16 cellular contexts compared by ENCODE assay signal in the genomic region with DNA sequence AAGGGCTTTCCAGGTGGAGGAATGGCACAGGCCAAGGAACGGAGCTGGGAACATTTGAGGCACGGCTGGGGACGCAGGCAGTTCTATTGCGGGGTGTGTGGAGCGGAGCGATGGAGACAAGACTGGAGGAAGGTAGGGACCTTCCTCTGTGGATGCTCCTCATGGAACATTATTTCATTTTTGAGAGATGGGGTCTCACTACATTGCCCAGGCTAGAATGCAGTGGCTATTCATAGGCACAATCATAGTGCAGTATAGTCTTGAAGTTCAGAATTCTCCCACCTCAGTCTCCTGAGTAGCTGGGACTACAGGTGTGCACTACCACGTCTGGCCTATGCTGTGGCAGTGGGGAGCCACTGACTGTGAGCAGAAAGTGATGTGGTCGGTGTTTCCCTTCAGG.
"Had no signal": no experiment of that assay in that cellular context is flagged by ENCODE, and none has a peak within 500 bp of the region (broad histone marks: within the 10 kb centered on the region; RNA-seq: fewer than 3 reads in every experiment).

No MANE protein-coding gene starts in this region.

- H2AFZ ChIP-seq: hepatocyte had no signal

- DNase-seq: cortex of kidney; effector CD8-positive, alpha-beta T cell; foreskin melanocyte; head of caudate nucleus; left colon; left ventricle myocardium superior; midbrain; naive B cell; small intestine; stimulated activated CD4-positive, alpha-beta T cell treated with anti-CD3 and anti-CD28 coated beads, Interleukin-2, amount 100 ng/mL, for 48 hours; stimulated activated naive CD4-positive, alpha-beta T cell treated with Interleukin-2 at 50 U/mL for 16 hours; uterus had no signal

- H3K4me1 ChIP-seq: right atrium auricular region, uterus had no signal

- H3K4me3 ChIP-seq: dorsolateral prefrontal cortex, hepatocyte, lung, right atrium auricular region, uterus had no signal

- FAIRE-seq: small intestine had no signal

- H3K27ac ChIP-seq: dorsolateral prefrontal cortex, hepatocyte, right atrium auricular region, uterus had no signal

- H3K27me3 ChIP-seq: hepatocyte, right atrium auricular region, uterus had no signal

- H3K9me3 ChIP-seq: right atrium auricular region, uterus had no signal

- ATAC-seq: left colon, left ventricle myocardium superior had no signal

- H3K36me3 ChIP-seq: right atrium auricular region, uterus had no signal

- H3K4me2 ChIP-seq: hepatocyte had no signal

- H3K79me2 ChIP-seq: hepatocyte had no signal
